Comparison of ENCODE assay signal across 9 cellular contexts in genomic region chr1:183881387-183882084, GRCh38.
A peak's percentile ranks its signal among the peaks of the same experiment; 100 is the strongest.
DNase-seq lines count a peak whose midpoint lies in the region; ATAC-seq and TF ChIP-seq lines count a peak whose summit lies in the region.
"Had no signal": no experiment of that assay in that cellular context is flagged by ENCODE, and none has a peak within 500 bp of the region (broad histone marks: within the 10 kb centered on the region; RNA-seq: fewer than 3 reads in every experiment).

No MANE protein-coding gene starts in this region.

- H3K4me1 Mint-ChIP-seq in activated CD8-positive, alpha-beta memory T cell treated with anti-CD3 and anti-CD28 coated beads, Interleukin-2, amount 10 ng/mL, durations not matched to agents 7 days and 5 days = no peaks in the 10 kb centered on the region

- H3K4me3 ChIP-seq in SJSA1 (no peak overlapping the region), cardiac muscle cell (no peak overlapping the region)

- DNase-seq in EL (peak; percentile 94), SJSA1 (ENCODE audit: low read depth in 1 of 2, low spot score in 2 of 2) (peak; percentile 90 to 92), cardiac muscle cell (ENCODE audit: low read depth in 1 of 2, low spot score in 1 of 2) (peak; percentile 65 to 96), pulmonary artery endothelial cell (ENCODE audit: low read depth, low spot score) (peak; percentile 97)
- no peak for DNase-seq in activated CD8-positive, alpha-beta memory T cell treated with anti-CD3 and anti-CD28 coated beads, Interleukin-2, amount 10 ng/mL, durations not matched to agents 7 days and 5 days
- DNase-seq: activated naive CD8-positive, alpha-beta T cell treated with anti-CD3 and anti-CD28 coated beads, Interleukin-2, amount 10 ng/mL, durations not matched to agents 7 days and 5 days had no signal

- H3K9me3 ChIP-seq in SJSA1 (replicated peaks) (no peaks in the 10 kb centered on the region), cardiac muscle cell (ENCODE audit: low read depth) (no peaks in the 10 kb centered on the region)

- H3K36me3 ChIP-seq in SJSA1 (peaks cover 27% of the 10 kb centered on the region), cardiac muscle cell (peaks cover 33% of the 10 kb centered on the region)

- peaks cover 53% of the 10 kb centered on the region for H3K4me1 ChIP-seq in SJSA1 (replicated peaks)
- peaks cover 8% of the 10 kb centered on the region for H3K4me1 ChIP-seq in cardiac muscle cell (ENCODE audit: low read depth)

- TF ChIP-seq CTCF in cardiac muscle cell (IDR thresholded peaks at IDR 0.05; ENCODE audit: low read depth, low read length) = no peak

- no peaks in the 10 kb centered on the region for H3K36me3 Mint-ChIP-seq in activated CD8-positive, alpha-beta memory T cell treated with anti-CD3 and anti-CD28 coated beads, Interleukin-2, amount 10 ng/mL, durations not matched to agents 7 days and 5 days

- peak overlapping the region; percentile 46 for H3K27ac ChIP-seq in SJSA1
- peak overlapping the region; percentile 51 for H3K27ac ChIP-seq in cardiac muscle cell

- no peak overlapping the region for H3K4me3 Mint-ChIP-seq in activated CD8-positive, alpha-beta memory T cell treated with anti-CD3 and anti-CD28 coated beads, Interleukin-2, amount 10 ng/mL, durations not matched to agents 7 days and 5 days
- H3K4me3 Mint-ChIP-seq: activated naive CD8-positive, alpha-beta T cell treated with anti-CD3 and anti-CD28 coated beads, Interleukin-2, amount 10 ng/mL, durations not matched to agents 7 days and 5 days had no signal

- H3K27me3 Mint-ChIP-seq in activated CD8-positive, alpha-beta memory T cell treated with anti-CD3 and anti-CD28 coated beads, Interleukin-2, amount 10 ng/mL, durations not matched to agents 7 days and 5 days = no peaks in the 10 kb centered on the region
- H3K27me3 Mint-ChIP-seq: activated naive CD8-positive, alpha-beta T cell treated with anti-CD3 and anti-CD28 coated beads, Interleukin-2, amount 10 ng/mL, durations not matched to agents 7 days and 5 days had no signal

- H3K9me3 Mint-ChIP-seq in activated CD8-positive, alpha-beta memory T cell treated with anti-CD3 and anti-CD28 coated beads, Interleukin-2, amount 10 ng/mL, durations not matched to agents 7 days and 5 days (ENCODE audit: low read depth) = no peaks in the 10 kb centered on the region
- H3K9me3 Mint-ChIP-seq: activated naive CD8-positive, alpha-beta T cell treated with anti-CD3 and anti-CD28 coated beads, Interleukin-2, amount 10 ng/mL, durations not matched to agents 7 days and 5 days had no signal

- no peak overlapping the region for H3K27ac Mint-ChIP-seq in activated CD8-positive, alpha-beta memory T cell treated with anti-CD3 and anti-CD28 coated beads, Interleukin-2, amount 10 ng/mL, durations not matched to agents 7 days and 5 days
- H3K27ac Mint-ChIP-seq: activated naive CD8-positive, alpha-beta T cell treated with anti-CD3 and anti-CD28 coated beads, Interleukin-2, amount 10 ng/mL, durations not matched to agents 7 days and 5 days had no signal

- no peak for ATAC-seq in activated CD8-positive, alpha-beta memory T cell treated with anti-CD3 and anti-CD28 coated beads, Interleukin-2, amount 10 ng/mL, durations not matched to agents 7 days and 5 days
- ATAC-seq in GM21619 (IDR thresholded peaks at IDR 0.05; ENCODE audit: unreplicated experiment) = no peak
- no peak for ATAC-seq in GM21717 (IDR thresholded peaks at IDR 0.05; ENCODE audit: unreplicated experiment)
- no peak for ATAC-seq in GM19328 (IDR thresholded peaks at IDR 0.05; ENCODE audit: unreplicated experiment)

- H3K27me3 ChIP-seq in SJSA1 (replicated peaks) (no peaks in the 10 kb centered on the region), cardiac muscle cell (no peaks in the 10 kb centered on the region)

- CTCF ChIA-PET in activated CD8-positive, alpha-beta memory T cell treated with anti-CD3 and anti-CD28 coated beads, Interleukin-2, amount 10 ng/mL, durations not matched to agents 7 days and 5 days (lab: Charles Lee) = interaction anchor here (1.0 kb wide), 1 partner anchor 9 kb away, joined by 3 read pairs; no protein-coding TSS in a partner anchor
